Comparison of ENCODE assay signal across 25 cellular contexts in genomic region chr11:36013950-36014349, GRCh38.
"Had no signal": no experiment of that assay in that cellular context is flagged by ENCODE, and none has a peak within 500 bp of the region (broad histone marks: within the 10 kb centered on the region; RNA-seq: fewer than 3 reads in every experiment).

No MANE protein-coding gene starts in this region.

- H3K27ac ChIP-seq: ascending aorta, hepatocyte, vagina had no signal

- H3K9me3 Mint-ChIP-seq: activated naive CD4-positive, alpha-beta T cell treated with anti-CD3 and anti-CD28 coated beads, Interleukin-2, amount 50 U/mL, for 24 hours; stimulated activated naive B cell treated with anti-CD40 and anti-IgM and Interleukin-4, amounts not matched to agents 10 μg/mL and 1 μg/mL and 100 μg/mL, for 72 hours; type B pancreatic cell had no signal

- H3K36me3 Mint-ChIP-seq: activated naive CD4-positive, alpha-beta T cell treated with anti-CD3 and anti-CD28 coated beads, Interleukin-2, amount 50 U/mL, for 24 hours; naive B cell; stimulated activated naive B cell treated with anti-CD40 and anti-IgM and Interleukin-4, amounts not matched to agents 10 μg/mL and 1 μg/mL and 100 μg/mL, for 72 hours had no signal

- H3K4me3 Mint-ChIP-seq: activated CD8-positive, alpha-beta T cell treated with anti-CD3 and anti-CD28 coated beads, Interleukin-2, amount 10 ng/mL, durations not matched to agents 7 days and 5 days; activated naive CD4-positive, alpha-beta T cell treated with anti-CD3 and anti-CD28 coated beads, Interleukin-2, amount 50 U/mL, for 24 hours; naive B cell; stimulated activated naive B cell treated with anti-CD40 and anti-IgM and Interleukin-4, amounts not matched to agents 10 μg/mL and 1 μg/mL and 100 μg/mL, for 72 hours; type B pancreatic cell had no signal

- H3K4me2 ChIP-seq: hepatocyte, smooth muscle cell had no signal

- H3K27me3 ChIP-seq: ascending aorta, hepatocyte, sigmoid colon, testis, vagina had no signal

- H3K4me1 Mint-ChIP-seq: activated naive CD4-positive, alpha-beta T cell treated with anti-CD3 and anti-CD28 coated beads, Interleukin-2, amount 50 U/mL, for 24 hours; naive B cell; stimulated activated naive B cell treated with anti-CD40 and anti-IgM and Interleukin-4, amounts not matched to agents 10 μg/mL and 1 μg/mL and 100 μg/mL, for 72 hours had no signal

- DNase-seq: activated CD4-positive, alpha-beta T cell treated with anti-CD3 and anti-CD28 coated beads for 1 hour; activated CD4-positive, alpha-beta T cell treated with anti-CD3 and anti-CD28 coated beads, Interleukin-2, amount 50 U/mL, for 1 hour; activated CD8-positive, alpha-beta T cell treated with anti-CD3 and anti-CD28 coated beads, Interleukin-2, amount 10 ng/mL, durations not matched to agents 7 days and 5 days; activated gamma-delta T cell treated with Interleukin-2 at 50 U/mL for 16 hours; erythroblast; glutamatergic neuron; left ventricle myocardium superior; mucosa of descending colon; naive B cell; retina; sigmoid colon; stimulated activated CD4-positive, alpha-beta T cell treated with anti-CD3 and anti-CD28 coated beads, Interleukin-15, amount 100 ng/mL, for 24 hours; stimulated activated CD8-positive, alpha-beta memory T cell treated with anti-CD3 and anti-CD28 coated beads, Interleukin-4, amount 100 ng/mL, for 48 hours; stimulated activated naive B cell treated with anti-CD40 and anti-IgM and Interleukin-4, amounts not matched to agents 10 μg/mL and 1 μg/mL and 100 μg/mL, for 72 hours; T-helper 1 cell; testis had no signal

- H2AFZ ChIP-seq: hepatocyte had no signal

- H3K27ac Mint-ChIP-seq: activated CD8-positive, alpha-beta T cell treated with anti-CD3 and anti-CD28 coated beads, Interleukin-2, amount 10 ng/mL, durations not matched to agents 7 days and 5 days; activated naive CD4-positive, alpha-beta T cell treated with anti-CD3 and anti-CD28 coated beads, Interleukin-2, amount 50 U/mL, for 24 hours; naive B cell; stimulated activated naive B cell treated with anti-CD40 and anti-IgM and Interleukin-4, amounts not matched to agents 10 μg/mL and 1 μg/mL and 100 μg/mL, for 72 hours; type B pancreatic cell had no signal

- H3K4me3 ChIP-seq: ascending aorta, hepatocyte, mucosa of descending colon, sigmoid colon, smooth muscle cell, testis, vagina had no signal

- FAIRE-seq: bronchial epithelial cell, frontal cortex, TTC549 had no signal

- ATAC-seq: activated CD8-positive, alpha-beta T cell treated with anti-CD3 and anti-CD28 coated beads, Interleukin-2, amount 10 ng/mL, durations not matched to agents 7 days and 5 days; left ventricle myocardium superior; mucosa of descending colon; stimulated activated naive B cell treated with anti-CD40 and anti-IgM and Interleukin-4, amounts not matched to agents 10 μg/mL and 1 μg/mL and 100 μg/mL, for 72 hours had no signal

- H3K36me3 ChIP-seq: ascending aorta, sigmoid colon, vagina had no signal

- H3K9me3 ChIP-seq: ascending aorta, mucosa of descending colon, sigmoid colon, testis, vagina had no signal
